In the genomic region with DNA sequence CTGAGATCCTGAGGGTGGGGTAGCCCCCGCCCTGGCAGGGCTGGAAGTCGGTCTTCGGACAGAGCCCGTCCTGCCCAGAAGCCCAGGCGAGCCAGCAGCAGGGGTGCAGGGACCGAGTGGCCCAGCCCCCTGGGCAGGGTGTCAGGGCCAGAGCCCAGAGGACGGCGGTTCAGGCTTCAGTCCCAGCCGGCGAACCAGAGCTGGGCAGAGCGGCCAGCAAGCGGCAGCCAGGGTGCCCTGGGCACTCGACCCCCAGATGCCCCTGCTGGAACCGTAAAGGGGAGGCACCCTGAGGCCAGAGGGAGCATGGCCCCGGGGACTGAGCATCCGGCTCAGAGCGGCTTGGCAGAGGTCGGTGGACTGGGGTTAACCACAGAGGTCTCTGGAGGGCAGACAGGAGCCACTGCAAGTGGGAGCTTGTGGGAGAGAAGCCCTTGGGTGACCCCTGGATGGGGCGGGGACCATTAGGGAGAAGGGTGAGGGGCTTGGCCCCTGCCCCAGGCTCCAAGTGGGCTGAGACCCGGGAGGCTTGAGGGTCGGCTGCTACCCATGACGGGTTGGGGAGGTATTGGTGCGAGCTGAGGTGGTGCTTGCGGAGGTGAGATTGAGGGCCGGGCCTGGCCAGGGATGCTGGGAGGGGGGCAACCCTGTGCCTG, we compare ENCODE assay signal across 12 cellular contexts. TPM values are rescaled to one million over a fixed set of nuclear protein-coding genes. Genes with fewer than 3 reads are reported as not detected.
DNase-seq lines count a peak whose midpoint lies in the region; ATAC-seq and TF ChIP-seq lines count a peak whose summit lies in the region.
"Had no signal": no experiment of that assay in that cellular context is flagged by ENCODE, and none has a peak within 500 bp of the region (broad histone marks: within the 10 kb centered on the region; RNA-seq: fewer than 3 reads in every experiment).

No MANE protein-coding gene starts in this region.

- peaks cover 4% of the 10 kb centered on the region for H3K36me3 Mint-ChIP-seq in CD4-positive, CD25-positive, alpha-beta regulatory T cell

- TF ChIP-seq CTCF in right atrium auricular region (IDR thresholded peaks at IDR 0.05) (no peak), sigmoid colon (IDR thresholded peaks at IDR 0.05) (no peak)

- no peak for DNase-seq in CD4-positive, CD25-positive, alpha-beta regulatory T cell
- peak; percentile 60 for DNase-seq in RPMI7951 (ENCODE audit: low read depth)
- no peak for DNase-seq in right atrium auricular region (ENCODE audit: low spot score)
- no peak for DNase-seq in sigmoid colon
- DNase-seq in C1 segment of cervical spinal cord (lab: John Stamatoyannopoulos, UW) = no peak
- no peak for DNase-seq in stimulated activated CD4-positive, alpha-beta T cell treated with anti-CD3 and anti-CD28 coated beads, Interleukin-2, amount 100 ng/mL, for 48 hours
- no peak for DNase-seq in retina
- no peak for DNase-seq in NCI-H1105 treated with DMSO at 0.1 percent for 48 hours (lab: John Stamatoyannopoulos, UW)
- DNase-seq: NCI-H146; nephron progenitor cell; NK-92 treated with Interleukin-12 subunit alpha and Interleukin-12 subunit beta, amount 100 ng/mL, for 24 hours; SW 1271 had no signal

- H3K4me1 Mint-ChIP-seq in CD4-positive, CD25-positive, alpha-beta regulatory T cell = peaks cover 0 to 84% (median 20%) of the 10 kb centered on the region in 4 donors

- 64 to 65% methylated on average over 25 of the region's 25 CpGs for WGBS in sigmoid colon, 2 donors

- peak overlapping the region in 2 of 3 donors; percentile 38 to 75 for H3K27ac Mint-ChIP-seq in CD4-positive, CD25-positive, alpha-beta regulatory T cell
- H3K27ac Mint-ChIP-seq: nephron progenitor cell had no signal

- no peaks in the 10 kb centered on the region for H3K27me3 Mint-ChIP-seq in CD4-positive, CD25-positive, alpha-beta regulatory T cell

- no peak for ATAC-seq in CD4-positive, CD25-positive, alpha-beta regulatory T cell (ENCODE audit: low read depth in 2 of 2)

- H3K9me3 Mint-ChIP-seq in CD4-positive, CD25-positive, alpha-beta regulatory T cell = peaks cover 0 to 1% (median 0%) of the 10 kb centered on the region in 7 donors
- H3K9me3 Mint-ChIP-seq: nephron progenitor cell had no signal

- no peak for TF ChIP-seq POLR2A in sigmoid colon (IDR thresholded peaks at IDR 0.05)

- no peak for TF ChIP-seq EP300 in sigmoid colon (IDR thresholded peaks at IDR 0.05)

- peaks cover 8% of the 10 kb centered on the region for H3K36me3 ChIP-seq in CD4-positive, CD25-positive, alpha-beta regulatory T cell (ENCODE audit: control insufficient read depth, insufficient read depth, low read length)
- no peaks in the 10 kb centered on the region for H3K36me3 ChIP-seq in right atrium auricular region
- no peaks in the 10 kb centered on the region for H3K36me3 ChIP-seq in sigmoid colon

- H3K4me3 Mint-ChIP-seq in CD4-positive, CD25-positive, alpha-beta regulatory T cell = peak overlapping the region in 3 of 4 donors; percentile 12 to 68 (median 50)
- H3K4me3 Mint-ChIP-seq: nephron progenitor cell had no signal

- H3K4me1 ChIP-seq in CD4-positive, CD25-positive, alpha-beta regulatory T cell (ENCODE audit: control insufficient read depth, insufficient read depth, low read length, poor library complexity, severe bottlenecking) = peaks cover 88% of the 10 kb centered on the region
- H3K4me1 ChIP-seq in right atrium auricular region (peaks cover 0 to 48% of the 10 kb centered on the region in 2 donors), sigmoid colon (peaks cover 0 to 47% (median 43%) of the 10 kb centered on the region in 4 donors)

- H3K27me3 ChIP-seq in CD4-positive, CD25-positive, alpha-beta regulatory T cell (ENCODE audit: control insufficient read depth, insufficient read depth, low read length) = no peaks in the 10 kb centered on the region
- H3K27me3 ChIP-seq in right atrium auricular region (no peaks in the 10 kb centered on the region), sigmoid colon (peaks cover 0 to 31% (median 22%) of the 10 kb centered on the region in 3 donors)

- intact Hi-C loops in sigmoid colon (cut with DNase I) = loop anchor here (10.0 kb wide), 2 partner anchors 436 to 536 kb away; partner anchors contain the start of genes C11orf21, TSPAN32 and TSSC4

- no peak overlapping the region for H3K4me3 ChIP-seq in CD4-positive, CD25-positive, alpha-beta regulatory T cell (ENCODE audit: low read depth, low read length)
- H3K4me3 ChIP-seq in right atrium auricular region = peak overlapping the region; percentile 29 to 47
- peak overlapping the region in 3 of 4 donors; percentile 27 to 30 (median 28) for H3K4me3 ChIP-seq in sigmoid colon

- no peaks in the 10 kb centered on the region for H3K9me3 ChIP-seq in CD4-positive, CD25-positive, alpha-beta regulatory T cell (ENCODE audit: control insufficient read depth in 2 of 2, low read length in 2 of 2)
- no peaks in the 10 kb centered on the region for H3K9me3 ChIP-seq in right atrium auricular region
- no peaks in the 10 kb centered on the region for H3K9me3 ChIP-seq in sigmoid colon

- H3K27ac ChIP-seq in CD4-positive, CD25-positive, alpha-beta regulatory T cell (ENCODE audit: insufficient read depth, low read length, poor library complexity, severe bottlenecking) = no peak overlapping the region
- H3K27ac ChIP-seq in right atrium auricular region = peak overlapping the region; percentile 51 to 60
- H3K27ac ChIP-seq in sigmoid colon = peak overlapping the region; percentile 39 to 84 (median 48)

RNA-seq across cellular contexts. Expression of gene LSP1, which starts 15.9 kb away (rescaled TPM):
- total RNA-seq in CD4-positive, CD25-positive, alpha-beta regulatory T cell = 453 TPM
- polyA plus RNA-seq in CD4-positive, CD25-positive, alpha-beta regulatory T cell = 100 to 1,000 TPM; 381 to 514 (median 444) TPM
- total RNA-seq in RPMI7951 (2014; rRNA removed; shearing (Covaris generic)) = 2.4 and 3.8 TPM in 2 replicates
- total RNA-seq in right atrium auricular region (10 to 100 TPM in 1 of 2 donors, 1 to 10 TPM in 1; 7.9 to 12.1 TPM), sigmoid colon (10 to 100 TPM in 2 of 4 donors, 1 to 10 TPM in 2; 8.7 to 32.7 (median 12.4) TPM)
- polyA plus RNA-seq in sigmoid colon = 10 to 100 TPM; 46.0 to 80.2 (median 55.9) TPM

RNA-seq across cellular contexts. Expression of gene PRR33, which starts 22.9 kb away (rescaled TPM):
- not detected for total RNA-seq in CD4-positive, CD25-positive, alpha-beta regulatory T cell
- polyA plus RNA-seq in CD4-positive, CD25-positive, alpha-beta regulatory T cell = under 1 TPM in 3 of 4 donors, not detected in 1; 0.06 to 0.09 (median 0.08) TPM
- not detected in 2 replicates for total RNA-seq in RPMI7951 (2014; rRNA removed; shearing (Covaris generic))
- total RNA-seq in right atrium auricular region (under 1 TPM in 1 of 2 donors, not detected in 1; 0.33 TPM), sigmoid colon (not detected)
- under 1 TPM in 1 of 3 donors, not detected in 2; 0.13 TPM for polyA plus RNA-seq in sigmoid colon

RNA-seq across cellular contexts. Expression of gene TNNI2, which starts 30.0 kb away (rescaled TPM):
- not detected for total RNA-seq in CD4-positive, CD25-positive, alpha-beta regulatory T cell
- polyA plus RNA-seq in CD4-positive, CD25-positive, alpha-beta regulatory T cell = not detected
- total RNA-seq in RPMI7951 (2014; rRNA removed; shearing (Covaris generic)) = 0.48 TPM in 1 of 2 replicates, not detected in the other
- total RNA-seq in right atrium auricular region (not detected), sigmoid colon (not detected)
- 1 to 10 TPM in 2 of 3 donors, not detected in 1; 1.7 to 2.4 TPM for polyA plus RNA-seq in sigmoid colon

RNA-seq across cellular contexts. Expression of gene SYT8, which starts 34.0 kb away (rescaled TPM):
- total RNA-seq in CD4-positive, CD25-positive, alpha-beta regulatory T cell = not detected
- not detected for polyA plus RNA-seq in CD4-positive, CD25-positive, alpha-beta regulatory T cell
- total RNA-seq in RPMI7951 (2014; rRNA removed; shearing (Covaris generic)) = 0.20 TPM in 1 of 2 replicates, not detected in the other
- not detected for total RNA-seq in right atrium auricular region
- not detected for total RNA-seq in sigmoid colon
- polyA plus RNA-seq in sigmoid colon = 1 to 10 TPM in 2 of 3 donors, not detected in 1; 1.8 to 5.4 TPM

RNA-seq across cellular contexts. Expression of gene TNNT3, which starts 50.7 kb away (rescaled TPM):
- 19.4 TPM for total RNA-seq in CD4-positive, CD25-positive, alpha-beta regulatory T cell
- 1 to 10 TPM in 1 of 4 donors, not detected in 3; 1.6 TPM for polyA plus RNA-seq in CD4-positive, CD25-positive, alpha-beta regulatory T cell
- not detected in 2 replicates for total RNA-seq in RPMI7951 (2014; rRNA removed; shearing (Covaris generic))
- 10 to 100 TPM; 12.8 to 16.4 TPM for total RNA-seq in right atrium auricular region
- 10 to 100 TPM in 1 of 4 donors, 1 to 10 TPM in 2, not detected in 1; 4.3 to 17.2 (median 4.4) TPM for total RNA-seq in sigmoid colon
- polyA plus RNA-seq in sigmoid colon = 1 to 10 TPM; 1.2 to 8.4 (median 2.3) TPM

Comparison
In these comparisons a context has a peak if more than half of its experiments do, and no peak if none do; other contexts are left out.
1. RNA of gene LSP1, which starts 15.9 kb away (total RNA-seq): 453 TPM in CD4-positive, CD25-positive, alpha-beta regulatory T cell (single experiment); 8.7 to 32.7 TPM in sigmoid colon, 7.9 to 12.1 TPM in right atrium auricular region and 2.4 to 3.8 TPM in RPMI7951; every median in the first group is over 10 times any median in the second.